In the genomic region with DNA sequence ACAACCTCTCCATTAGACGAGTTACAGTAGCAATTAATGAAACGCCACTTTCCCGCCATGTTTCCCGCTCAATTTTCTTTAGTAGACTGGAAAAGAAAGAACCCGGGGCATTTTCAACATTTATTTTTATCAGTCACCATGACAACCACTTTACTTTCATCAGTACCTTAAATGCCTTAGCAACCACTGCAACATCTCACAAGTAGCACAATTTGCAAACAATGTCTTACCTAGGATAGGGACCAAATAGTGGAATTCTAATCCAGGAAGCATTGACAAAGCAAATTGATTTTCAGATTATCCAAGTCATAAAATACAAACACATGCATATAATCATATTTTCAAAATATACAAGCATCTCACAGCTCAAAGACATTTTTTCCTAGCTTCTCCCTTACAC, we compare ENCODE assay signal across 20 cellular contexts.
A peak's percentile ranks its signal among the peaks of the same experiment; 100 is the strongest.
DNase-seq lines count a peak whose midpoint lies in the region; ATAC-seq, FAIRE-seq and TF ChIP-seq lines count a peak whose summit lies in the region.
"Had no signal": no experiment of that assay in that cellular context is flagged by ENCODE, and none has a peak within 500 bp of the region (broad histone marks: within the 10 kb centered on the region; RNA-seq: fewer than 3 reads in every experiment).

No MANE protein-coding gene starts in this region.

- no peak overlapping the region for H3K18ac ChIP-seq in mesendoderm (ENCODE audit: low read length)

- H3K4ac ChIP-seq in mesendoderm (ENCODE audit: low read depth, low read length): no peak overlapping the region

- H2AK5ac ChIP-seq in mesendoderm (ENCODE audit: low read length): no peak overlapping the region

- no peak overlapping the region for H3K9ac ChIP-seq in HepG2 (ENCODE audit: insufficient read depth, low read depth, low read length)
- no peak overlapping the region for H3K9ac ChIP-seq in mesendoderm (ENCODE audit: low read length)
- H3K9ac ChIP-seq: BLaER1, GM23248 had no signal

- H3K36me3 ChIP-seq in HepG2 (replicated peaks in 1 of 2; ENCODE audit: control insufficient read depth in 1 of 2, insufficient read depth in 2 of 2, low read length in 2 of 2) (no peaks in the 10 kb centered on the region), right lobe of liver (no peaks in the 10 kb centered on the region), mesendoderm (ENCODE audit: control insufficient read depth, insufficient read depth, low read length) (no peaks in the 10 kb centered on the region)
- H3K36me3 ChIP-seq in naive thymus-derived CD4-positive, alpha-beta T cell (ENCODE audit: control insufficient read depth in 2 of 3, insufficient read depth in 3 of 3, low read length in 3 of 3): no peaks in the 10 kb centered on the region
- H3K36me3 ChIP-seq: BLaER1 had no signal

- H4K5ac ChIP-seq in mesendoderm (ENCODE audit: low read length): no peak overlapping the region

- TF ChIP-seq EP300 in HepG2 (IDR thresholded peaks at IDR 0.05; ENCODE audit: low read depth in 2 of 2, low read length in 2 of 2) (no peak), HepG2 (CRISPR knock-in tag; IDR thresholded peaks at IDR 0.05; ENCODE audit: borderline replicate concordance) (no peak)

- DNase-seq in HepG2 (ENCODE audit: low spot score): no peak
- DNase-seq in right lobe of liver: no peak
- DNase-seq in mesendoderm: peak; percentile 58
- no peak for DNase-seq in NCI-H524 treated with DMSO at 0.1 percent for 48 hours (lab: John Stamatoyannopoulos, UW)
- DNase-seq in naive thymus-derived CD4-positive, alpha-beta T cell: no peak
- no peak for DNase-seq in activated CD8-positive, alpha-beta T cell treated with anti-CD3 and anti-CD28 coated beads for 36 hours
- DNase-seq: 8988T; CD4-positive, alpha-beta memory T cell; DMS153; DMS79; GDM1; GM23248; HCEC 1CT had no signal

- no peak overlapping the region for H2BK120ac ChIP-seq in mesendoderm (ENCODE audit: low read depth, low read length)

- no peaks in the 10 kb centered on the region for H3K79me2 ChIP-seq in HepG2 (ENCODE audit: insufficient read depth, low read length)
- no peaks in the 10 kb centered on the region for H3K79me2 ChIP-seq in mesendoderm (ENCODE audit: control insufficient read depth, insufficient read depth, low read length)

- BruUV-seq in HepG2 (replicated peaks; lab: Mats Ljungman, UMichigan): no TSS peak

- intact Hi-C loops in HepG2 (cut with micrococcal nuclease; ENCODE audit: unreplicated experiment): loop anchor here (2.0 kb wide), 1 partner anchor 29 kb away; no protein-coding TSS in a partner anchor
- intact Hi-C loops in right lobe of liver (cut with DNase I): no loop called here
- intact Hi-C loops in naive thymus-derived CD4-positive, alpha-beta T cell (cut with micrococcal nuclease): no loop called here
- intact Hi-C loops in activated CD8-positive, alpha-beta T cell treated with anti-CD3 and anti-CD28 coated beads for 36 hours (cut with micrococcal nuclease): no loop called here

- POLR2A ChIA-PET in HepG2 (lab: Yijun Ruan, JAX): no interaction called here
- POLR2A ChIA-PET in naive thymus-derived CD4-positive, alpha-beta T cell (lab: Charles Lee): no interaction called here
- POLR2A ChIA-PET in activated CD8-positive, alpha-beta T cell treated with anti-CD3 and anti-CD28 coated beads for 36 hours (lab: Charles Lee): no interaction called here

- H3K36me3 Mint-ChIP-seq in naive thymus-derived CD4-positive, alpha-beta T cell: no peaks in the 10 kb centered on the region
- H3K36me3 Mint-ChIP-seq in activated CD8-positive, alpha-beta T cell treated with anti-CD3 and anti-CD28 coated beads for 36 hours (ENCODE audit: low read depth): no peaks in the 10 kb centered on the region
- H3K36me3 Mint-ChIP-seq: CD14-positive monocyte; CD4-positive, alpha-beta memory T cell had no signal

- TF ChIP-seq POLR2A in HepG2 (IDR thresholded peaks at IDR 0.05; ENCODE audit: insufficient read depth in 1 of 2, low read depth in 2 of 2, low read length in 2 of 2) (no peak), right lobe of liver (IDR thresholded peaks at IDR 0.05) (no peak)

- no peak overlapping the region for H2AFZ ChIP-seq in HepG2 (ENCODE audit: low read length)
- H2AFZ ChIP-seq: GM23248 had no signal

- H3K4me3 Mint-ChIP-seq in naive thymus-derived CD4-positive, alpha-beta T cell: no peak overlapping the region
- H3K4me3 Mint-ChIP-seq in activated CD8-positive, alpha-beta T cell treated with anti-CD3 and anti-CD28 coated beads for 36 hours: no peak overlapping the region
- H3K4me3 Mint-ChIP-seq: CD14-positive monocyte; CD4-positive, alpha-beta memory T cell had no signal

- no peaks in the 10 kb centered on the region for H3K79me1 ChIP-seq in mesendoderm (ENCODE audit: low read length)

- H2BK15ac ChIP-seq in mesendoderm (replicated peaks; ENCODE audit: low read depth): no peak overlapping the region

- no peaks in the 10 kb centered on the region for H3K27me3 ChIP-seq in HepG2 (ENCODE audit: control insufficient read depth in 1 of 2, insufficient read depth in 2 of 2, low read length in 2 of 2)
- no peaks in the 10 kb centered on the region for H3K27me3 ChIP-seq in right lobe of liver
- no peaks in the 10 kb centered on the region for H3K27me3 ChIP-seq in mesendoderm (ENCODE audit: insufficient read depth, low read length, poor library complexity)
- no peaks in the 10 kb centered on the region for H3K27me3 ChIP-seq in naive thymus-derived CD4-positive, alpha-beta T cell (ENCODE audit: control insufficient read depth in 2 of 2, insufficient read depth in 2 of 2, low read length in 2 of 2)
- H3K27me3 ChIP-seq: BLaER1 had no signal

- WGBS in HepG2 (ENCODE audit: low lambda C conversion rate): 98% methylated on average over 5 of the region's 5 CpGs
- 92% methylated on average over 5 of the region's 5 CpGs for WGBS in right lobe of liver (ENCODE audit: insufficient coverage, low coverage, low lambda C conversion rate, missing lambda C conversion rate)
- WGBS in mesendoderm (ENCODE audit: extremely low coverage, insufficient coverage, low lambda C conversion rate): no CpG with 5 or more reads among the region's 5 CpGs

- no peak overlapping the region for H3K4me2 ChIP-seq in HepG2 (ENCODE audit: low read depth, low read length)
- no peak overlapping the region for H3K4me2 ChIP-seq in mesendoderm (ENCODE audit: low read length)
- H3K4me2 ChIP-seq: BLaER1 had no signal

- no peak overlapping the region for H3K27ac Mint-ChIP-seq in naive thymus-derived CD4-positive, alpha-beta T cell
- no peak overlapping the region for H3K27ac Mint-ChIP-seq in activated CD8-positive, alpha-beta T cell treated with anti-CD3 and anti-CD28 coated beads for 36 hours
- H3K27ac Mint-ChIP-seq: CD14-positive monocyte; CD4-positive, alpha-beta memory T cell had no signal

- H2BK5ac ChIP-seq in mesendoderm (ENCODE audit: low read length): no peak overlapping the region

- H3K27ac ChIP-seq in HepG2 (ENCODE audit: extremely low read length, insufficient read depth, low read length): no peak overlapping the region
- H3K27ac ChIP-seq in right lobe of liver: no peak overlapping the region
- H3K27ac ChIP-seq in VCaP: peak overlapping the region; percentile 68
- H3K27ac ChIP-seq in mesendoderm (ENCODE audit: low read depth, low read length): no peak overlapping the region
- H3K27ac ChIP-seq in naive thymus-derived CD4-positive, alpha-beta T cell (ENCODE audit: low read depth, low read length): no peak overlapping the region
- H3K27ac ChIP-seq: BLaER1, GM23248, HL-60 had no signal

- peaks cover 0 to 46% (median 19%) of the 10 kb centered on the region in 5 donors for H3K27me3 Mint-ChIP-seq in naive thymus-derived CD4-positive, alpha-beta T cell
- H3K27me3 Mint-ChIP-seq in activated CD8-positive, alpha-beta T cell treated with anti-CD3 and anti-CD28 coated beads for 36 hours: peaks cover 5% of the 10 kb centered on the region

- ATAC-seq in HepG2 (no peak), right lobe of liver (no peak)
- no peak for ATAC-seq in naive thymus-derived CD4-positive, alpha-beta T cell
- ATAC-seq in activated CD8-positive, alpha-beta T cell treated with anti-CD3 and anti-CD28 coated beads for 36 hours: no peak

- H4K20me1 ChIP-seq in HepG2 (ENCODE audit: insufficient read depth, low read length): no peaks in the 10 kb centered on the region
- H4K20me1 ChIP-seq: BLaER1 had no signal

- no peak for TF ChIP-seq RAD21 in HepG2 (CRISPR knock-in tag; IDR thresholded peaks at IDR 0.05)

- no peak overlapping the region for H4K8ac ChIP-seq in mesendoderm (ENCODE audit: low read depth, low read length)

- TF ChIP-seq CTCF in HepG2 (CRISPR knock-in tag; IDR thresholded peaks at IDR 0.05) (no peak), right lobe of liver (IDR thresholded peaks at IDR 0.05) (no peak), VCaP (conservative IDR thresholded peaks at IDR 0.05) (no peak)
- no peak for TF ChIP-seq CTCF in activated CD8-positive, alpha-beta T cell treated with anti-CD3 and anti-CD28 coated beads for 36 hours (IDR thresholded peaks at IDR 0.05)

- in situ Hi-C loops in HepG2 (cut with HindIII; ENCODE audit: extremely low pct_ligation_motif_present, low pct_unique_long_range_greater_than_20kb): no loop called here

- no peak for FAIRE-seq in HepG2 (lab: Jason Lieb, UNC)
- FAIRE-seq: GM12892, GM18507, H54 had no signal

- no peak overlapping the region for H3K23ac ChIP-seq in mesendoderm (ENCODE audit: low read length)

- H3K4me3 ChIP-seq in HepG2 (replicated peaks in 1 of 3; ENCODE audit: insufficient read depth in 1 of 3, low read depth in 2 of 3, low read length in 3 of 3) (no peak overlapping the region), right lobe of liver (no peak overlapping the region), mesendoderm (ENCODE audit: low read length) (no peak overlapping the region)
- no peak overlapping the region for H3K4me3 ChIP-seq in naive thymus-derived CD4-positive, alpha-beta T cell (ENCODE audit: low read length)
- H3K4me3 ChIP-seq: BLaER1, GM23248 had no signal

- CTCF ChIA-PET in HepG2 (lab: Yijun Ruan, JAX; ENCODE audit: low intra/inter-chr PET ratio, low total read pairs): no interaction called here
- CTCF ChIA-PET in naive thymus-derived CD4-positive, alpha-beta T cell (lab: Charles Lee): no interaction called here
- CTCF ChIA-PET in activated CD8-positive, alpha-beta T cell treated with anti-CD3 and anti-CD28 coated beads for 36 hours (lab: Charles Lee): no interaction called here

- no peaks in the 10 kb centered on the region for H3K9me3 Mint-ChIP-seq in naive thymus-derived CD4-positive, alpha-beta T cell
- H3K9me3 Mint-ChIP-seq in activated CD8-positive, alpha-beta T cell treated with anti-CD3 and anti-CD28 coated beads for 36 hours: no peaks in the 10 kb centered on the region

- no peaks in the 10 kb centered on the region for H3K9me3 ChIP-seq in HepG2 (ENCODE audit: low read length)
- no peaks in the 10 kb centered on the region for H3K9me3 ChIP-seq in right lobe of liver
- H3K9me3 ChIP-seq in naive thymus-derived CD4-positive, alpha-beta T cell (ENCODE audit: control insufficient read depth in 2 of 3, low read length in 3 of 3): no peaks in the 10 kb centered on the region
- H3K9me3 ChIP-seq: BLaER1 had no signal

- H3K4me1 Mint-ChIP-seq in naive thymus-derived CD4-positive, alpha-beta T cell: no peaks in the 10 kb centered on the region
- H3K4me1 Mint-ChIP-seq in activated CD8-positive, alpha-beta T cell treated with anti-CD3 and anti-CD28 coated beads for 36 hours (ENCODE audit: low read depth): no peaks in the 10 kb centered on the region
- H3K4me1 Mint-ChIP-seq: CD14-positive monocyte; CD4-positive, alpha-beta memory T cell had no signal

- H3K4me1 ChIP-seq in HepG2 (ENCODE audit: insufficient read depth, low read length): no peaks in the 10 kb centered on the region
- no peaks in the 10 kb centered on the region for H3K4me1 ChIP-seq in right lobe of liver
- H3K4me1 ChIP-seq in mesendoderm (ENCODE audit: control insufficient read depth, low read depth, low read length): no peaks in the 10 kb centered on the region
- no peaks in the 10 kb centered on the region for H3K4me1 ChIP-seq in naive thymus-derived CD4-positive, alpha-beta T cell (ENCODE audit: control insufficient read depth in 2 of 2, insufficient read depth in 2 of 2, low read length in 2 of 2)
- H3K4me1 ChIP-seq: BLaER1 had no signal

- H3K56ac ChIP-seq in mesendoderm (ENCODE audit: low read length): no peak overlapping the region
